In genomic region chr1:20069932-20070331, GRCh38 we compare ENCODE assay signal across 13 cellular contexts.
DNase-seq lines count a peak whose midpoint lies in the region; ATAC-seq and TF ChIP-seq lines count a peak whose summit lies in the region.
"Had no signal": no experiment of that assay in that cellular context is flagged by ENCODE, and none has a peak within 500 bp of the region (broad histone marks: within the 10 kb centered on the region; RNA-seq: fewer than 3 reads in every experiment).

TSS of gene PLA2G5 (plus strand) at chr1:20070194. CDS start at chr1:20084831, 14,637 bp downstream.

- no peak for ATAC-seq in HG03045 (IDR thresholded peaks at IDR 0.05; ENCODE audit: unreplicated experiment)
- ATAC-seq: activated naive CD4-positive, alpha-beta T cell treated with anti-CD3 and anti-CD28 coated beads, Interleukin-2, amount 50 U/mL, for 72 hours had no signal

- peaks cover 47% of the 10 kb centered on the region for H3K4me1 ChIP-seq in BLaER1

- H3K27ac ChIP-seq in BLaER1, result no peak within 1 kb of the TSS

- H4K20me1 ChIP-seq in BLaER1, result no peaks in the 10 kb centered on the region

- no peaks in the 10 kb centered on the region for H3K36me3 ChIP-seq in BLaER1

- TF ChIP-seq CTCF in cardiac fibroblast (IDR thresholded peaks at IDR 0.05; ENCODE audit: low read depth, low read length), result no peak

- no peaks in the 10 kb centered on the region for H3K27me3 ChIP-seq in BLaER1

- H3K4me3 ChIP-seq in BLaER1 (no peak within 1 kb of the TSS), cardiac fibroblast (replicated peaks in 1 of 2; ENCODE audit: low read depth in 2 of 2, low read length in 2 of 2) (no peak within 1 kb of the TSS)

- H3K4me2 ChIP-seq in BLaER1, result peak within 1 kb of the TSS; percentile 53

- H3K9ac ChIP-seq in BLaER1, result no peak within 1 kb of the TSS

- H3K9me3 ChIP-seq in BLaER1, result no peaks in the 10 kb centered on the region

- DNase-seq in cardiac fibroblast (ENCODE audit: low read depth in 2 of 2), result peak; percentile 6 to 78
- peak; percentile 13 for DNase-seq in inferior parietal cortex (ENCODE audit: extremely low spot score)
- peak; percentile 66 for DNase-seq in putamen (ENCODE audit: low spot score)
- DNase-seq in ecto neural progenitor cell (ENCODE audit: low spot score), result no peak
- no peak for DNase-seq in NCI-H345 treated with DMSO at 0.1 percent for 48 hours (lab: John Stamatoyannopoulos, UW; ENCODE audit: unreplicated experiment)
- no peak for DNase-seq in stimulated activated naive CD4-positive, alpha-beta T cell (lab: John Stamatoyannopoulos, UW)
- DNase-seq: activated CD4-positive, alpha-beta T cell treated with anti-CD3 and anti-CD28 coated beads for 48 hours; AML-193; NCI-H2171 treated with DMSO at 0.1 percent for 48 hours; stimulated activated CD4-positive, alpha-beta T cell treated with anti-CD3 and anti-CD28 coated beads, Interleukin-4, amount 100 ng/mL, for 24 hours had no signal

Comparison
In these comparisons a context has a peak if more than half of its experiments do, and no peak if none do; other contexts are left out.
1. DNase-seq: peak in cardiac fibroblast (2 of 2), inferior parietal cortex (single experiment) and putamen (single experiment); none in ecto neural progenitor cell (single experiment), NCI-H345 treated with DMSO at 0.1 percent for 48 hours (single experiment) and stimulated activated naive CD4-positive, alpha-beta T cell (0 of 6).